ENCODE assay signal across 1 cellular context in the genomic region with DNA sequence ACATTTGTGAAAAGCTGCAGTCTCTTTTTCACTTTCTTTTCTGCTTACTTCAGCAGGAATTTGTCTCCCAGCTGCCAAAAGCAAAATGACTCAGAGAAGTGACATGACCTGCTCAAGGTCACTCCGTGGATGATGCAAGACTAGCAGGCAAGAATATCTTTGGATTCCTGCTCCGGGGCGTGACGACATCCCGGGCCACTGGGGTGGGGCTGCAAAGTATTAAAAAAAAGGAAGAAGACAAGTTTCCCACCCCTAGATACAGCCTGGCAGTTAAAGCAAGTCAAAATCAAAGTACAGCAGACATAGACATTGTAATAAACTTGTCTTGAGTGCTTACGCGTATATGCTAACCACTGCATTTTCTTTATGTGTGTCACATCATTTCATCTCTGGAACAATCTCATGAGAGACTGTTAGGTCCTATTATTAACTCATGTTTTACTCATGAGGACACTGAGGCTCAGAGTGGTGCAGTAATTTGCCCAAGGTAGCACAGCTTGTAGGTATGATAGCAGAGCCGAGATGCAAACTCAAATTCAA.
TF ChIP-seq lines count a peak whose summit lies in the region.

No MANE protein-coding gene starts in this region.

TF ChIP-seq in IMR-90, 13 proteins besides CTCF, POLR2A, EP300 and RAD21 (continued from another document):
- TF ChIP-seq, protein P1, sequence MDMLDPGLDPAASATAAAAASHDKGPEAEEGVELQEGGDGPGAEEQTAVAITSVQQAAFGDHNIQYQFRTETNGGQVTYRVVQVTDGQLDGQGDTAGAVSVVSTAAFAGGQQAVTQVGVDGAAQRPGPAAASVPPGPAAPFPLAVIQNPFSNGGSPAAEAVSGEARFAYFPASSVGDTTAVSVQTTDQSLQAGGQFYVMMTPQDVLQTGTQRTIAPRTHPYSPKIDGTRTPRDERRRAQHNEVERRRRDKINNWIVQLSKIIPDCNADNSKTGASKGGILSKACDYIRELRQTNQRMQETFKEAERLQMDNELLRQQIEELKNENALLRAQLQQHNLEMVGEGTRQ (IDR thresholded peaks at IDR 0.05; ENCODE audit: low read depth, low read length), result no peak
- TF ChIP-seq RCOR1 (IDR thresholded peaks at IDR 0.05; ENCODE audit: insufficient replicate concordance, low read length) (peak; percentile 10), SMC3 (IDR thresholded peaks at IDR 0.05; ENCODE audit: low read depth, low read length) (no peak)
TF ChIP-seq in IMR-90: peak in this region for 5.
